Comparison of ENCODE assay signal across 2 cellular contexts in the genomic region with DNA sequence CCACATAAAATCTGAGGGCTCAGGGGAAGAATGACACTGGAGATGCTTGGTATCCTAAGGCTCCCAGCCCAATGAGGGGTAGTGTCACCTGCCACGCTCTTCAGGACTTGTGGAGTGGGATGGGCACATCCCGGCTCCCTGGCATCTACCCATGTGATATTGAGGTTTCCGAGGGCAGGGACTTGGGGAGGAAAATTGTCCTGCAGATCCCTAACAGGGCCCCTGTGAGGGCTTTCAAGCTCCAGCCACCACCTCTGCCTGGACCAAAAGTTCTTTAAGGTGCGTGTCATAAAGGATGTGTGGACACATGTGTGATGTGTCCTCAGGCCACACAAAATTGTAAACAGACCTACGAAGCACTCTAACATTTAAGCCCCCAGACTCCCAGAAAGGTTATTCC.
TF ChIP-seq lines count a peak whose summit lies in the region.

No MANE protein-coding gene starts in this region.

TF ChIP-seq in liver, 16 proteins besides CTCF, POLR2A, EP300 and RAD21:
- TF ChIP-seq, protein P1, sequence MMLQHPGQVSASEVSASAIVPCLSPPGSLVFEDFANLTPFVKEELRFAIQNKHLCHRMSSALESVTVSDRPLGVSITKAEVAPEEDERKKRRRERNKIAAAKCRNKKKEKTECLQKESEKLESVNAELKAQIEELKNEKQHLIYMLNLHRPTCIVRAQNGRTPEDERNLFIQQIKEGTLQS (IDR thresholded peaks at IDR 0.05): no peak
- TF ChIP-seq, protein P2, sequence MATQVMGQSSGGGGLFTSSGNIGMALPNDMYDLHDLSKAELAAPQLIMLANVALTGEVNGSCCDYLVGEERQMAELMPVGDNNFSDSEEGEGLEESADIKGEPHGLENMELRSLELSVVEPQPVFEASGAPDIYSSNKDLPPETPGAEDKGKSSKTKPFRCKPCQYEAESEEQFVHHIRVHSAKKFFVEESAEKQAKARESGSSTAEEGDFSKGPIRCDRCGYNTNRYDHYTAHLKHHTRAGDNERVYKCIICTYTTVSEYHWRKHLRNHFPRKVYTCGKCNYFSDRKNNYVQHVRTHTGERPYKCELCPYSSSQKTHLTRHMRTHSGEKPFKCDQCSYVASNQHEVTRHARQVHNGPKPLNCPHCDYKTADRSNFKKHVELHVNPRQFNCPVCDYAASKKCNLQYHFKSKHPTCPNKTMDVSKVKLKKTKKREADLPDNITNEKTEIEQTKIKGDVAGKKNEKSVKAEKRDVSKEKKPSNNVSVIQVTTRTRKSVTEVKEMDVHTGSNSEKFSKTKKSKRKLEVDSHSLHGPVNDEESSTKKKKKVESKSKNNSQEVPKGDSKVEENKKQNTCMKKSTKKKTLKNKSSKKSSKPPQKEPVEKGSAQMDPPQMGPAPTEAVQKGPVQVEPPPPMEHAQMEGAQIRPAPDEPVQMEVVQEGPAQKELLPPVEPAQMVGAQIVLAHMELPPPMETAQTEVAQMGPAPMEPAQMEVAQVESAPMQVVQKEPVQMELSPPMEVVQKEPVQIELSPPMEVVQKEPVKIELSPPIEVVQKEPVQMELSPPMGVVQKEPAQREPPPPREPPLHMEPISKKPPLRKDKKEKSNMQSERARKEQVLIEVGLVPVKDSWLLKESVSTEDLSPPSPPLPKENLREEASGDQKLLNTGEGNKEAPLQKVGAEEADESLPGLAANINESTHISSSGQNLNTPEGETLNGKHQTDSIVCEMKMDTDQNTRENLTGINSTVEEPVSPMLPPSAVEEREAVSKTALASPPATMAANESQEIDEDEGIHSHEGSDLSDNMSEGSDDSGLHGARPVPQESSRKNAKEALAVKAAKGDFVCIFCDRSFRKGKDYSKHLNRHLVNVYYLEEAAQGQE (IDR thresholded peaks at IDR 0.05): no peak
- no peak for TF ChIP-seq GABPA (IDR thresholded peaks at IDR 0.05 in 1 of 2, conservative IDR thresholded peaks at IDR 0.05 in 1 of 2)
- no peak for TF ChIP-seq FOXA2 (IDR thresholded peaks at IDR 0.05)
- TF ChIP-seq HNF4A (conservative IDR thresholded peaks at IDR 0.05): no peak
- TF ChIP-seq RXRA (IDR thresholded peaks at IDR 0.05): no peak
- TF ChIP-seq NR2F2 (IDR thresholded peaks at IDR 0.05): no peak
- TF ChIP-seq TAF1 (conservative IDR thresholded peaks at IDR 0.05): no peak
- TF ChIP-seq, protein P3, sequence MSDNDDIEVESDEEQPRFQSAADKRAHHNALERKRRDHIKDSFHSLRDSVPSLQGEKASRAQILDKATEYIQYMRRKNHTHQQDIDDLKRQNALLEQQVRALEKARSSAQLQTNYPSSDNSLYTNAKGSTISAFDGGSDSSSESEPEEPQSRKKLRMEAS (IDR thresholded peaks at IDR 0.05): no peak
- TF ChIP-seq, protein P4, sequence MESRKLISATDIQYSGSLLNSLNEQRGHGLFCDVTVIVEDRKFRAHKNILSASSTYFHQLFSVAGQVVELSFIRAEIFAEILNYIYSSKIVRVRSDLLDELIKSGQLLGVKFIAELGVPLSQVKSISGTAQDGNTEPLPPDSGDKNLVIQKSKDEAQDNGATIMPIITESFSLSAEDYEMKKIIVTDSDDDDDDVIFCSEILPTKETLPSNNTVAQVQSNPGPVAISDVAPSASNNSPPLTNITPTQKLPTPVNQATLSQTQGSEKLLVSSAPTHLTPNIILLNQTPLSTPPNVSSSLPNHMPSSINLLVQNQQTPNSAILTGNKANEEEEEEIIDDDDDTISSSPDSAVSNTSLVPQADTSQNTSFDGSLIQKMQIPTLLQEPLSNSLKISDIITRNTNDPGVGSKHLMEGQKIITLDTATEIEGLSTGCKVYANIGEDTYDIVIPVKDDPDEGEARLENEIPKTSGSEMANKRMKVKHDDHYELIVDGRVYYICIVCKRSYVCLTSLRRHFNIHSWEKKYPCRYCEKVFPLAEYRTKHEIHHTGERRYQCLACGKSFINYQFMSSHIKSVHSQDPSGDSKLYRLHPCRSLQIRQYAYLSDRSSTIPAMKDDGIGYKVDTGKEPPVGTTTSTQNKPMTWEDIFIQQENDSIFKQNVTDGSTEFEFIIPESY (IDR thresholded peaks at IDR 0.05): no peak
- no peak for TF ChIP-seq FOXA1 (IDR thresholded peaks at IDR 0.05)

TF ChIP-seq in HepG2, 621 proteins besides CTCF, POLR2A, EP300 and RAD21:
- TF ChIP-seq, protein P5, sequence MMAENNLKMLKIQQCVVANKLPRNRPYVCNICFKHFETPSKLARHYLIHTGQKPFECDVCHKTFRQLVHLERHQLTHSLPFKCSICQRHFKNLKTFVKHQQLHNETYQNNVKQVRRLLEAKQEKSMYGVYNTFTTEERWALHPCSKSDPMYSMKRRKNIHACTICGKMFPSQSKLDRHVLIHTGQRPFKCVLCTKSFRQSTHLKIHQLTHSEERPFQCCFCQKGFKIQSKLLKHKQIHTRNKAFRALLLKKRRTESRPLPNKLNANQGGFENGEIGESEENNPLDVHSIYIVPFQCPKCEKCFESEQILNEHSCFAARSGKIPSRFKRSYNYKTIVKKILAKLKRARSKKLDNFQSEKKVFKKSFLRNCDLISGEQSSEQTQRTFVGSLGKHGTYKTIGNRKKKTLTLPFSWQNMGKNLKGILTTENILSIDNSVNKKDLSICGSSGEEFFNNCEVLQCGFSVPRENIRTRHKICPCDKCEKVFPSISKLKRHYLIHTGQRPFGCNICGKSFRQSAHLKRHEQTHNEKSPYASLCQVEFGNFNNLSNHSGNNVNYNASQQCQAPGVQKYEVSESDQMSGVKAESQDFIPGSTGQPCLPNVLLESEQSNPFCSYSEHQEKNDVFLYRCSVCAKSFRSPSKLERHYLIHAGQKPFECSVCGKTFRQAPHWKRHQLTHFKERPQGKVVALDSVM (CRISPR knock-in tag; IDR thresholded peaks at IDR 0.05): no peak
- TF ChIP-seq, protein P6, sequence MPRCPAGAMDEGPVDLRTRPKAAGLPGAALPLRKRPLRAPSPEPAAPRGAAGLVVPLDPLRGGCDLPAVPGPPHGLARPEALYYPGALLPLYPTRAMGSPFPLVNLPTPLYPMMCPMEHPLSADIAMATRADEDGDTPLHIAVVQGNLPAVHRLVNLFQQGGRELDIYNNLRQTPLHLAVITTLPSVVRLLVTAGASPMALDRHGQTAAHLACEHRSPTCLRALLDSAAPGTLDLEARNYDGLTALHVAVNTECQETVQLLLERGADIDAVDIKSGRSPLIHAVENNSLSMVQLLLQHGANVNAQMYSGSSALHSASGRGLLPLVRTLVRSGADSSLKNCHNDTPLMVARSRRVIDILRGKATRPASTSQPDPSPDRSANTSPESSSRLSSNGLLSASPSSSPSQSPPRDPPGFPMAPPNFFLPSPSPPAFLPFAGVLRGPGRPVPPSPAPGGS (CRISPR knock-in tag; IDR thresholded peaks at IDR 0.05): no peak
- TF ChIP-seq, protein P7, sequence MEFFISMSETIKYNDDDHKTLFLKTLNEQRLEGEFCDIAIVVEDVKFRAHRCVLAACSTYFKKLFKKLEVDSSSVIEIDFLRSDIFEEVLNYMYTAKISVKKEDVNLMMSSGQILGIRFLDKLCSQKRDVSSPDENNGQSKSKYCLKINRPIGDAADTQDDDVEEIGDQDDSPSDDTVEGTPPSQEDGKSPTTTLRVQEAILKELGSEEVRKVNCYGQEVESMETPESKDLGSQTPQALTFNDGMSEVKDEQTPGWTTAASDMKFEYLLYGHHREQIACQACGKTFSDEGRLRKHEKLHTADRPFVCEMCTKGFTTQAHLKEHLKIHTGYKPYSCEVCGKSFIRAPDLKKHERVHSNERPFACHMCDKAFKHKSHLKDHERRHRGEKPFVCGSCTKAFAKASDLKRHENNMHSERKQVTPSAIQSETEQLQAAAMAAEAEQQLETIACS (CRISPR knock-in tag; IDR thresholded peaks at IDR 0.05): no peak
- no peak for TF ChIP-seq BHLHE40 (IDR thresholded peaks at IDR 0.05; ENCODE audit: low read length)
- TF ChIP-seq, protein P8, sequence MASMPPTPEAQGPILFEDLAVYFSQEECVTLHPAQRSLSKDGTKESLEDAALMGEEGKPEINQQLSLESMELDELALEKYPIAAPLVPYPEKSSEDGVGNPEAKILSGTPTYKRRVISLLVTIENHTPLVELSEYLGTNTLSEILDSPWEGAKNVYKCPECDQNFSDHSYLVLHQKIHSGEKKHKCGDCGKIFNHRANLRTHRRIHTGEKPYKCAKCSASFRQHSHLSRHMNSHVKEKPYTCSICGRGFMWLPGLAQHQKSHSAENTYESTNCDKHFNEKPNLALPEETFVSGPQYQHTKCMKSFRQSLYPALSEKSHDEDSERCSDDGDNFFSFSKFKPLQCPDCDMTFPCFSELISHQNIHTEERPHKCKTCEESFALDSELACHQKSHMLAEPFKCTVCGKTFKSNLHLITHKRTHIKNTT (CRISPR knock-in tag; IDR thresholded peaks at IDR 0.05): no peak
- TF ChIP-seq, protein P9, sequence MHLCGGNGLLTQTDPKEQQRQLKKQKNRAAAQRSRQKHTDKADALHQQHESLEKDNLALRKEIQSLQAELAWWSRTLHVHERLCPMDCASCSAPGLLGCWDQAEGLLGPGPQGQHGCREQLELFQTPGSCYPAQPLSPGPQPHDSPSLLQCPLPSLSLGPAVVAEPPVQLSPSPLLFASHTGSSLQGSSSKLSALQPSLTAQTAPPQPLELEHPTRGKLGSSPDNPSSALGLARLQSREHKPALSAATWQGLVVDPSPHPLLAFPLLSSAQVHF (CRISPR knock-in tag; IDR thresholded peaks at IDR 0.05): no peak
- TF ChIP-seq, protein P10, sequence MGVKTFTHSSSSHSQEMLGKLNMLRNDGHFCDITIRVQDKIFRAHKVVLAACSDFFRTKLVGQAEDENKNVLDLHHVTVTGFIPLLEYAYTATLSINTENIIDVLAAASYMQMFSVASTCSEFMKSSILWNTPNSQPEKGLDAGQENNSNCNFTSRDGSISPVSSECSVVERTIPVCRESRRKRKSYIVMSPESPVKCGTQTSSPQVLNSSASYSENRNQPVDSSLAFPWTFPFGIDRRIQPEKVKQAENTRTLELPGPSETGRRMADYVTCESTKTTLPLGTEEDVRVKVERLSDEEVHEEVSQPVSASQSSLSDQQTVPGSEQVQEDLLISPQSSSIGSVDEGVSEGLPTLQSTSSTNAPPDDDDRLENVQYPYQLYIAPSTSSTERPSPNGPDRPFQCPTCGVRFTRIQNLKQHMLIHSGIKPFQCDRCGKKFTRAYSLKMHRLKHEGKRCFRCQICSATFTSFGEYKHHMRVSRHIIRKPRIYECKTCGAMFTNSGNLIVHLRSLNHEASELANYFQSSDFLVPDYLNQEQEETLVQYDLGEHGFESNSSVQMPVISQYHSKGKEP (CRISPR knock-in tag; IDR thresholded peaks at IDR 0.05): no peak
